In genomic region chr15:91694829-91695205, GRCh38 we compare ENCODE assay signal across 9 cellular contexts.
DNase-seq lines count a peak whose midpoint lies in the region; ATAC-seq and TF ChIP-seq lines count a peak whose summit lies in the region.
"Had no signal": no experiment of that assay in that cellular context is flagged by ENCODE, and none has a peak within 500 bp of the region (broad histone marks: within the 10 kb centered on the region; RNA-seq: fewer than 3 reads in every experiment).

No MANE protein-coding gene starts in this region.

- DNase-seq in EL (peak; percentile 27), ascending aorta (ENCODE audit: low spot score in 2 of 2) (peak in 1 of 2 donors; percentile 81), left ventricle myocardium superior (no peak), T-helper 9 cell (no peak), erythroblast (lab: John Stamatoyannopoulos, UW) (no peak), BE2C (no peak)

- TF ChIP-seq CTCF in ascending aorta (IDR thresholded peaks at IDR 0.05) (no peak), BE2C (IDR thresholded peaks at IDR 0.05; ENCODE audit: low read depth, low read length) (no peak)

- peak overlapping the region in 1 of 2 donors; percentile 51 for H3K4me3 ChIP-seq in ascending aorta
- peak overlapping the region; percentile 42 to 62 (median 53) for H3K4me3 ChIP-seq in skeletal muscle tissue (ENCODE audit: low read length in 3 of 3)
- no peak overlapping the region for H3K4me3 ChIP-seq in BE2C (ENCODE audit: low read depth, low read length)
- H3K4me3 ChIP-seq: SJCRH30 had no signal

- peak overlapping the region; percentile 72 to 81 for H3K27ac ChIP-seq in ascending aorta
- peak overlapping the region; percentile 85 for H3K27ac ChIP-seq in skeletal muscle tissue (ENCODE audit: low read depth, low read length)
- H3K27ac ChIP-seq: SJCRH30 had no signal

- peaks cover 0 to 3% of the 10 kb centered on the region in 2 donors for H3K4me1 ChIP-seq in ascending aorta
- no peaks in the 10 kb centered on the region for H3K4me1 ChIP-seq in skeletal muscle tissue (ENCODE audit: control insufficient read depth in 3 of 3, insufficient read depth in 3 of 3, low read length in 3 of 3)
- H3K4me1 ChIP-seq in BE2C = peaks cover 9% of the 10 kb centered on the region
- H3K4me1 ChIP-seq: SJCRH30 had no signal

- no peaks in the 10 kb centered on the region for H3K27me3 ChIP-seq in ascending aorta
- no peaks in the 10 kb centered on the region for H3K27me3 ChIP-seq in skeletal muscle tissue (ENCODE audit: control insufficient read depth in 3 of 3, insufficient read depth in 3 of 3, low read length in 3 of 3)
- H3K27me3 ChIP-seq in BE2C = no peaks in the 10 kb centered on the region
- H3K27me3 ChIP-seq: SJCRH30 had no signal

- TF ChIP-seq POLR2A in erythroblast (IDR thresholded peaks at IDR 0.05; ENCODE audit: low read length) = no peak

- intact Hi-C loops in ascending aorta (cut with DNase I) (loop anchor here (2.0 to 10.0 kb wide), 2 partner anchors 158 to 230 kb away; partner anchors contain the start of gene SLCO3A1), left ventricle myocardium superior (cut with micrococcal nuclease) (no loop called here)

- ATAC-seq in left ventricle myocardium superior = peak; percentile 88
- ATAC-seq in HG02588 (IDR thresholded peaks at IDR 0.05; ENCODE audit: unreplicated experiment) = no peak

- H3K9ac ChIP-seq in skeletal muscle tissue (ENCODE audit: low read depth in 1 of 3, low read length in 3 of 3) = peak overlapping the region in 2 of 3 donors; percentile 26 to 75

- no peaks in the 10 kb centered on the region for H3K36me3 ChIP-seq in ascending aorta
- H3K36me3 ChIP-seq in skeletal muscle tissue (ENCODE audit: control insufficient read depth in 3 of 3, insufficient read depth in 3 of 3, low read length in 3 of 3) = no peaks in the 10 kb centered on the region
- H3K36me3 ChIP-seq in BE2C = no peaks in the 10 kb centered on the region
- H3K36me3 ChIP-seq: SJCRH30 had no signal

- H3K9me3 ChIP-seq in ascending aorta (no peaks in the 10 kb centered on the region), skeletal muscle tissue (ENCODE audit: control insufficient read depth in 3 of 3, low read length in 3 of 3) (no peaks in the 10 kb centered on the region), BE2C (no peaks in the 10 kb centered on the region)
- H3K9me3 ChIP-seq: SJCRH30 had no signal
